In genomic region chr10:116757246-116757645, GRCh38 we compare ENCODE assay signal across 22 cellular contexts. TPM values are rescaled to one million over a fixed set of nuclear protein-coding genes. Genes with fewer than 3 reads are reported as not detected.
DNase-seq lines count a peak whose midpoint lies in the region; ATAC-seq and TF ChIP-seq lines count a peak whose summit lies in the region.
"Had no signal": no experiment of that assay in that cellular context is flagged by ENCODE, and none has a peak within 500 bp of the region (broad histone marks: within the 10 kb centered on the region; RNA-seq: fewer than 3 reads in every experiment).

No MANE protein-coding gene starts in this region.

- H3K4me1 ChIP-seq in cardiac muscle cell (ENCODE audit: low read depth) (peaks cover 22% of the 10 kb centered on the region), right cardiac atrium (ENCODE audit: control insufficient read depth, insufficient read depth, low read length) (no peaks in the 10 kb centered on the region), tibial nerve (peaks cover 0 to 68% (median 20%) of the 10 kb centered on the region in 4 donors), ovary (ENCODE audit: insufficient read depth) (peaks cover 5% of the 10 kb centered on the region)
- H3K4me1 ChIP-seq: BE2C had no signal

- no peak overlapping the region for H3K4me3 ChIP-seq in cardiac muscle cell
- H3K4me3 ChIP-seq in right cardiac atrium (ENCODE audit: low read length): no peak overlapping the region
- no peak overlapping the region for H3K4me3 ChIP-seq in tibial nerve
- H3K4me3 ChIP-seq in ovary: no peak overlapping the region
- H3K4me3 ChIP-seq: GM12878, GM23338, SK-N-MC had no signal

- peak; percentile 44 to 54 for ATAC-seq in right cardiac atrium
- ATAC-seq: GM12878, GM23338 had no signal

- TF ChIP-seq EP300 in tibial nerve (IDR thresholded peaks at IDR 0.05) (no peak), ovary (IDR thresholded peaks at IDR 0.05) (no peak)

- TF ChIP-seq CTCF in cardiac muscle cell (IDR thresholded peaks at IDR 0.05; ENCODE audit: low read depth, low read length): no peak
- TF ChIP-seq CTCF in tibial nerve (IDR thresholded peaks at IDR 0.05): no peak
- no peak for TF ChIP-seq CTCF in ovary (IDR thresholded peaks at IDR 0.05)

- TF ChIP-seq POLR2A in tibial nerve (IDR thresholded peaks at IDR 0.05): no peak
- no peak for TF ChIP-seq POLR2A in ovary (IDR thresholded peaks at IDR 0.05)

- WGBS in right cardiac atrium: 62% methylated on average over 10 of the region's 10 CpGs
- 76 to 85% methylated on average over 10 of the region's 10 CpGs for WGBS in tibial nerve, 2 donors
- 84 to 91% (median 86%) methylated on average over 10 of the region's 10 CpGs for WGBS in ovary, 3 donors

- no peaks in the 10 kb centered on the region for H3K36me3 ChIP-seq in cardiac muscle cell
- no peaks in the 10 kb centered on the region for H3K36me3 ChIP-seq in tibial nerve
- H3K36me3 ChIP-seq in ovary: no peaks in the 10 kb centered on the region
- H3K36me3 ChIP-seq: BE2C had no signal

- H3K27me3 ChIP-seq in cardiac muscle cell (no peaks in the 10 kb centered on the region), right cardiac atrium (ENCODE audit: control insufficient read depth, insufficient read depth) (no peaks in the 10 kb centered on the region), tibial nerve (no peaks in the 10 kb centered on the region), ovary (no peaks in the 10 kb centered on the region)
- H3K27me3 ChIP-seq: BE2C had no signal

- no peak for DNase-seq in caudate nucleus (lab: John Stamatoyannopoulos, UW)
- peak in 1 of 2 donors; percentile 77 for DNase-seq in cardiac muscle cell (ENCODE audit: low read depth in 1 of 2, low spot score in 1 of 2)
- DNase-seq in right cardiac atrium: no peak
- DNase-seq in tibial nerve (ENCODE audit: low spot score in 2 of 2): no peak
- no peak for DNase-seq in DMS114 treated with DMSO at 0.1 percent for 48 hours (lab: John Stamatoyannopoulos, UW; ENCODE audit: unreplicated experiment)
- no peak for DNase-seq in ovary
- no peak for DNase-seq in COLO668 (lab: John Stamatoyannopoulos, UW; ENCODE audit: unreplicated experiment)
- DNase-seq: BE2C, DMS79 treated with DMSO at 0.1 percent for 48 hours, HCEC 1CT, KBM-7, MM.1S, NCI-H1092, NCI-H1436, NCI-H187 treated with DMSO at 0.1 percent for 48 hours, NCI-H2107, NCI-H446 treated with DMSO at 0.1 percent for 48 hours, NCI-H526 treated with DMSO at 0.1 percent for 48 hours, SHP77 treated with DMSO at 0.1 percent for 48 hours had no signal

- intact Hi-C loops in right cardiac atrium (cut with DNase I): no loop called here
- intact Hi-C loops in ovary (cut with DNase I): no loop called here

- H3K27ac ChIP-seq in caudate nucleus (ENCODE audit: low read depth, low read length): peak overlapping the region; percentile 91
- H3K27ac ChIP-seq in cardiac muscle cell: peak overlapping the region; percentile 88
- H3K27ac ChIP-seq in right cardiac atrium (ENCODE audit: low read length): peak overlapping the region; percentile 13
- peak overlapping the region; percentile 61 to 88 (median 76) for H3K27ac ChIP-seq in tibial nerve
- H3K27ac ChIP-seq in ovary: no peak overlapping the region
- H3K27ac ChIP-seq: SK-N-MC had no signal

- H3K9me3 ChIP-seq in cardiac muscle cell (ENCODE audit: low read depth) (no peaks in the 10 kb centered on the region), right cardiac atrium (ENCODE audit: control insufficient read depth, low read length) (no peaks in the 10 kb centered on the region), tibial nerve (no peaks in the 10 kb centered on the region), ovary (no peaks in the 10 kb centered on the region)
- H3K9me3 ChIP-seq: BE2C had no signal

RNA-seq across cellular contexts. Expression of gene HSPA12A, which starts 14.9 kb away (rescaled TPM):
- 6.4 and 9.6 TPM in 2 replicates for total RNA-seq in cardiac muscle cell
- polyA plus RNA-seq in cardiac muscle cell: 7.2 and 8.3 TPM in 2 replicates
- 10 to 100 TPM; 13.1 to 21.9 (median 15.5) TPM for total RNA-seq in right cardiac atrium
- 8.4 TPM for polyA plus RNA-seq in right cardiac atrium
- 100 to 1,000 TPM; 125 to 187 (median 147) TPM for total RNA-seq in tibial nerve
- 10 to 100 TPM; 27.7 to 47.5 (median 40.5) TPM for total RNA-seq in ovary
- polyA plus RNA-seq in ovary: 10 to 100 TPM; 16.0 to 34.3 TPM

Comparison
In these comparisons a context has a peak if more than half of its experiments do, and no peak if none do; other contexts are left out.
1. H3K27ac ChIP-seq: peak in caudate nucleus (single experiment), cardiac muscle cell (single experiment), right cardiac atrium (single experiment) and tibial nerve (4 of 4); none in ovary (0 of 2).